ENCODE assay signal across 23 cellular contexts in genomic region chr6:37357288-37357687, GRCh38.
"Had no signal": no experiment of that assay in that cellular context is flagged by ENCODE, and none has a peak within 500 bp of the region (broad histone marks: within the 10 kb centered on the region; RNA-seq: fewer than 3 reads in every experiment).

No MANE protein-coding gene starts in this region.

- H3K27me3 ChIP-seq: stomach, suprapubic skin, tibial nerve, uterus had no signal

- H3K27ac ChIP-seq: lower lobe of right lung, stomach, suprapubic skin, tibial nerve, uterus had no signal

- H3K36me3 ChIP-seq: uterus had no signal

- H3K9me3 ChIP-seq: lower lobe of right lung, stomach, suprapubic skin, tibial nerve, uterus had no signal

- DNase-seq: activated CD4-positive, alpha-beta T cell treated with anti-CD3 and anti-CD28 coated beads for 36 hours; activated CD4-positive, alpha-beta T cell treated with anti-CD3 and anti-CD28 coated beads, Interleukin-2, amount 50 U/mL, for 4 hours; activated CD8-positive, alpha-beta memory T cell treated with anti-CD3 and anti-CD28 coated beads, Interleukin-2, amount 50 U/mL, for 48 hours; activated naive CD4-positive, alpha-beta T cell treated with Interleukin-2 at 50 U/mL for 16 hours; activated naive CD8-positive, alpha-beta T cell treated with anti-CD3 and anti-CD28 coated beads for 36 hours; activated T-cell treated with anti-CD3 and anti-CD28 coated beads, Interleukin-2, amount 50 U/mL, for 48 hours; amniotic stem cell; cerebellar nuclear complex; cortex of kidney; foreskin fibroblast; kidney; lower lobe of right lung; naive B cell; occipital lobe; small intestine; stomach; T-helper 2 cell; uterus had no signal

- ATAC-seq: activated CD4-positive, alpha-beta T cell treated with anti-CD3 and anti-CD28 coated beads for 36 hours; lower lobe of right lung; sciatic nerve; stimulated activated memory B cell treated with anti-CD40 and anti-IgM and Interleukin-4, amounts not matched to agents 10 μg/mL and 1 μg/mL and 100 μg/mL, for 72 hours had no signal

- H3K4me1 ChIP-seq: lower lobe of right lung, uterus had no signal

- H3K4me3 ChIP-seq: lower lobe of right lung, stomach, suprapubic skin, tibial nerve, uterus had no signal

- FAIRE-seq: bronchial epithelial cell, kidney, small intestine had no signal
